In the genomic region with DNA sequence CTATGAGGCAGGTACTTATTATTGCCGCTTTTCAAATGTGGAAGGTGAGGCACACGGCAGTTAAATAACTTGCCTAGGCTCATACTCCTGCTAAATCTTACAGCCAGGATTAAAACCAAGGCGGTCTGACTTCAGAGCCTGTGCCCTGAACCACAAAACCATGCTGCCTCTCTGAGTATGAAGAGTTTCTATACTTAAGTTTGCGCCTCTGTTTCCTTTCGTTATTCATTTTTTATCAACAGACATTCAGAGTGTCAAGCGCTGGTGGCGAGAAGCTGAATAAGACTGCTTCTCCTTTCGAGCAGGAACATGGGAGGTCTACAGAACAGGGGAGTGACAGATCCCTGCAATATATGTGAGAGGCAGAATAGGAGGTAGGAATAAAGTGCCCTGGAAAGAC, we compare ENCODE assay signal across 10 cellular contexts.
DNase-seq lines count a peak whose midpoint lies in the region; ATAC-seq lines count a peak whose summit lies in the region.
"Had no signal": no experiment of that assay in that cellular context is flagged by ENCODE, and none has a peak within 500 bp of the region (broad histone marks: within the 10 kb centered on the region; RNA-seq: fewer than 3 reads in every experiment).

No MANE protein-coding gene starts in this region.

- no peak overlapping the region for H2BK5ac ChIP-seq in trophoblast cell (ENCODE audit: low read depth, low read length, poor library complexity)

- H3K27me3 ChIP-seq in trophoblast cell (ENCODE audit: insufficient read depth, low read length) = no peaks in the 10 kb centered on the region

- no peak overlapping the region for H4K91ac ChIP-seq in trophoblast cell (ENCODE audit: low read depth, low read length)

- intact Hi-C loops in left colon (cut with DNase I, micrococcal nuclease) = no loop called here

- H2BK120ac ChIP-seq in trophoblast cell (ENCODE audit: insufficient read depth, low read length, poor library complexity) = no peak overlapping the region

- no peak overlapping the region for H3K4me3 ChIP-seq in trophoblast cell (ENCODE audit: low read depth, low read length)
- H3K4me3 ChIP-seq: thoracic aorta had no signal

- POLR2A ChIA-PET in activated CD8-positive, alpha-beta T cell treated with anti-CD3 and anti-CD28 coated beads, Interleukin-2, amount 10 ng/mL, durations not matched to agents 7 days and 5 days (lab: Charles Lee) = interaction anchor here (0.8 to 1.4 kb wide), 4 partner anchors 9 to 96 kb away, joined by 3 to 5 read pairs (median 4); partner anchors contain the start of gene DUSP10

- WGBS in trophoblast cell (ENCODE audit: extremely low coverage, insufficient coverage, insufficient read length) = no CpG with 5 or more reads among the region's 8 CpGs

- H3K9ac ChIP-seq in trophoblast cell (ENCODE audit: low read length) = no peak overlapping the region

- no peak overlapping the region for H3K23ac ChIP-seq in trophoblast cell (ENCODE audit: low read length)

- no peak overlapping the region for H3K14ac ChIP-seq in trophoblast cell (ENCODE audit: low read length)

- H2BK12ac ChIP-seq in trophoblast cell (ENCODE audit: low read length) = no peak overlapping the region

- H3K36me3 ChIP-seq in trophoblast cell (ENCODE audit: control insufficient read depth in 1 of 2, insufficient read depth in 2 of 2, low read length in 2 of 2) = no peaks in the 10 kb centered on the region
- H3K36me3 ChIP-seq: thoracic aorta had no signal

- H3K27ac ChIP-seq in trophoblast cell (ENCODE audit: low read depth, low read length) = no peak overlapping the region
- H3K27ac ChIP-seq: thoracic aorta had no signal

- DNase-seq in activated naive CD4-positive, alpha-beta T cell treated with Interleukin-2 at 50 U/mL for 16 hours = peak; percentile 29
- no peak for DNase-seq in activated naive CD4-positive, alpha-beta T cell (lab: John Stamatoyannopoulos, UW)
- DNase-seq in activated CD8-positive, alpha-beta T cell treated with anti-CD3 and anti-CD28 coated beads, Interleukin-2, amount 10 ng/mL, durations not matched to agents 7 days and 5 days = peak; percentile 66
- peak; percentile 32 for DNase-seq in stimulated activated naive CD8-positive, alpha-beta T cell treated with anti-CD3 and anti-CD28 coated beads, Interleukin-15, Interleukin-2, amounts not matched to agents 100 U/mL and 50 U/mL, for 24 hours
- DNase-seq in DMS 273 (lab: John Stamatoyannopoulos, UW; ENCODE audit: unreplicated experiment) (no peak), trophoblast cell (no peak), left colon (no peak)
- DNase-seq: erythroblast had no signal

- no peak overlapping the region for H3K4me2 ChIP-seq in trophoblast cell (ENCODE audit: low read length)

- no peaks in the 10 kb centered on the region for H3K36me3 Mint-ChIP-seq in activated CD8-positive, alpha-beta T cell treated with anti-CD3 and anti-CD28 coated beads, Interleukin-2, amount 10 ng/mL, durations not matched to agents 7 days and 5 days (ENCODE audit: low read depth)

- no peak overlapping the region for H4K12ac ChIP-seq in trophoblast cell (ENCODE audit: low read depth, low read length)

- peaks cover 86% of the 10 kb centered on the region for H3K4me1 Mint-ChIP-seq in activated CD8-positive, alpha-beta T cell treated with anti-CD3 and anti-CD28 coated beads, Interleukin-2, amount 10 ng/mL, durations not matched to agents 7 days and 5 days (ENCODE audit: low read depth)

- H3K27me3 Mint-ChIP-seq in activated CD8-positive, alpha-beta T cell treated with anti-CD3 and anti-CD28 coated beads, Interleukin-2, amount 10 ng/mL, durations not matched to agents 7 days and 5 days (ENCODE audit: low read depth) = peaks cover 2% of the 10 kb centered on the region

- no peak overlapping the region for H3K18ac ChIP-seq in trophoblast cell (ENCODE audit: low read length)

- H3K79me2 ChIP-seq in trophoblast cell (ENCODE audit: control insufficient read depth, insufficient read depth, low read length, poor library complexity) = no peaks in the 10 kb centered on the region

- peak overlapping the region; percentile 74 for H3K27ac Mint-ChIP-seq in activated CD8-positive, alpha-beta T cell treated with anti-CD3 and anti-CD28 coated beads, Interleukin-2, amount 10 ng/mL, durations not matched to agents 7 days and 5 days

- H2AK5ac ChIP-seq in trophoblast cell (ENCODE audit: low read length) = no peak overlapping the region

- H3K9me3 ChIP-seq in trophoblast cell (ENCODE audit: insufficient read depth, low read depth, low read length) = no peaks in the 10 kb centered on the region
- H3K9me3 ChIP-seq: thoracic aorta had no signal

- no peak overlapping the region for H3K4ac ChIP-seq in trophoblast cell (ENCODE audit: low read depth, low read length)

- ATAC-seq in HG02981 (IDR thresholded peaks at IDR 0.05; ENCODE audit: unreplicated experiment) (peak; percentile 31), left colon (no peak)
- ATAC-seq in activated CD8-positive, alpha-beta T cell treated with anti-CD3 and anti-CD28 coated beads, Interleukin-2, amount 10 ng/mL, durations not matched to agents 7 days and 5 days = peak; percentile 72
- peak; percentile 26 for ATAC-seq in stimulated activated naive CD8-positive, alpha-beta T cell treated with anti-CD3 and anti-CD28 coated beads, Interleukin-15, Interleukin-2, amounts not matched to agents 100 U/mL and 50 U/mL, for 24 hours

- H3K79me1 ChIP-seq in trophoblast cell (ENCODE audit: low read length) = peaks cover 6% of the 10 kb centered on the region

- peaks cover 2 to 4% of the 10 kb centered on the region in 2 experiments for H3K4me1 ChIP-seq in trophoblast cell (ENCODE audit: control insufficient read depth in 1 of 2, insufficient read depth in 2 of 2, low read length in 2 of 2)

- H4K8ac ChIP-seq in trophoblast cell (ENCODE audit: low read depth, low read length) = no peak overlapping the region

- H2AFZ ChIP-seq in trophoblast cell (ENCODE audit: insufficient read depth, low read length, poor library complexity) = no peak overlapping the region

- CTCF ChIA-PET in activated CD8-positive, alpha-beta T cell treated with anti-CD3 and anti-CD28 coated beads, Interleukin-2, amount 10 ng/mL, durations not matched to agents 7 days and 5 days (lab: Charles Lee) = interaction anchor here (0.5 to 2.5 kb wide), 4 partner anchors 9 to 142 kb away, joined by 3 to 8 read pairs (median 6); no protein-coding TSS in a partner anchor

- H3K9me3 Mint-ChIP-seq in activated CD8-positive, alpha-beta T cell treated with anti-CD3 and anti-CD28 coated beads, Interleukin-2, amount 10 ng/mL, durations not matched to agents 7 days and 5 days (ENCODE audit: insufficient read depth) = no peaks in the 10 kb centered on the region

- H3K4me3 Mint-ChIP-seq in activated CD8-positive, alpha-beta T cell treated with anti-CD3 and anti-CD28 coated beads, Interleukin-2, amount 10 ng/mL, durations not matched to agents 7 days and 5 days = peak overlapping the region; percentile 31

Comparison
In these comparisons a context has a peak if more than half of its experiments do, and no peak if none do; other contexts are left out.
1. DNase-seq: peak in activated naive CD4-positive, alpha-beta T cell treated with Interleukin-2 at 50 U/mL for 16 hours (single experiment), activated CD8-positive, alpha-beta T cell treated with anti-CD3 and anti-CD28 coated beads, Interleukin-2, amount 10 ng/mL, durations not matched to agents 7 days and 5 days (single experiment) and stimulated activated naive CD8-positive, alpha-beta T cell treated with anti-CD3 and anti-CD28 coated beads, Interleukin-15, Interleukin-2, amounts not matched to agents 100 U/mL and 50 U/mL, for 24 hours (single experiment); none in activated naive CD4-positive, alpha-beta T cell (0 of 4), DMS 273 (single experiment), trophoblast cell (0 of 2) and left colon (0 of 2).